1 cellular context compared by ENCODE assay signal in genomic region chr9:76400534-76401096, GRCh38.
TF ChIP-seq lines count a peak whose summit lies in the region.

No MANE protein-coding gene starts in this region.

TF ChIP-seq in HepG2, 621 proteins besides CTCF, POLR2A, EP300 and RAD21 (continues in another document):
- peak; percentile 52; the same call in 1 of the 2 replicates for TF ChIP-seq PPARG (CRISPR knock-in tag; conservative IDR thresholded peaks at IDR 0.05)
- TF ChIP-seq ZNF713 (CRISPR knock-in tag; IDR thresholded peaks at IDR 0.05) = no peak
- no peak for TF ChIP-seq ZNF776 (CRISPR knock-in tag; IDR thresholded peaks at IDR 0.05)
- no peak for TF ChIP-seq SP2 (CRISPR knock-in tag; IDR thresholded peaks at IDR 0.05)
- TF ChIP-seq CENPX (CRISPR knock-in tag; IDR thresholded peaks at IDR 0.05) = no peak
- TF ChIP-seq ISX (CRISPR knock-in tag; conservative IDR thresholded peaks at IDR 0.05) = no peak
- no peak for TF ChIP-seq NCOR1 (IDR thresholded peaks at IDR 0.05; ENCODE audit: borderline replicate concordance, low read length)
- TF ChIP-seq HOMEZ (CRISPR knock-in tag; IDR thresholded peaks at IDR 0.05; ENCODE audit: low read depth) = peak; percentile 16; the same call in 1 of the 2 replicates
- no peak for TF ChIP-seq E2F5 (CRISPR knock-in tag; conservative IDR thresholded peaks at IDR 0.05)
- TF ChIP-seq HMG20A (CRISPR knock-in tag; IDR thresholded peaks at IDR 0.05; ENCODE audit: borderline replicate concordance) = no peak
- no peak for TF ChIP-seq PHF5A (CRISPR knock-in tag; IDR thresholded peaks at IDR 0.05; ENCODE audit: low read depth, unreplicated experiment)
- no peak for TF ChIP-seq RFXANK (CRISPR knock-in tag; IDR thresholded peaks at IDR 0.05)
- TF ChIP-seq, protein P1, sequence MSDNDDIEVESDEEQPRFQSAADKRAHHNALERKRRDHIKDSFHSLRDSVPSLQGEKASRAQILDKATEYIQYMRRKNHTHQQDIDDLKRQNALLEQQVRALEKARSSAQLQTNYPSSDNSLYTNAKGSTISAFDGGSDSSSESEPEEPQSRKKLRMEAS (IDR thresholded peaks at IDR 0.05) = peak; percentile 32; the same call in 1 of the 2 replicates
- TF ChIP-seq SRY (CRISPR knock-in tag; IDR thresholded peaks at IDR 0.05) = no peak
- TF ChIP-seq NFE2 (CRISPR knock-in tag; IDR thresholded peaks at IDR 0.05) = no peak
- TF ChIP-seq TAF1 (CRISPR knock-in tag; IDR thresholded peaks at IDR 0.05) = no peak
- no peak for TF ChIP-seq KLF6 (CRISPR knock-in tag; IDR thresholded peaks at IDR 0.05)
- no peak for TF ChIP-seq KIAA2018 (CRISPR knock-in tag; IDR thresholded peaks at IDR 0.05; ENCODE audit: borderline replicate concordance)
- no peak for TF ChIP-seq GFI1 (CRISPR knock-in tag; IDR thresholded peaks at IDR 0.05; ENCODE audit: borderline replicate concordance)
- TF ChIP-seq, protein P2, sequence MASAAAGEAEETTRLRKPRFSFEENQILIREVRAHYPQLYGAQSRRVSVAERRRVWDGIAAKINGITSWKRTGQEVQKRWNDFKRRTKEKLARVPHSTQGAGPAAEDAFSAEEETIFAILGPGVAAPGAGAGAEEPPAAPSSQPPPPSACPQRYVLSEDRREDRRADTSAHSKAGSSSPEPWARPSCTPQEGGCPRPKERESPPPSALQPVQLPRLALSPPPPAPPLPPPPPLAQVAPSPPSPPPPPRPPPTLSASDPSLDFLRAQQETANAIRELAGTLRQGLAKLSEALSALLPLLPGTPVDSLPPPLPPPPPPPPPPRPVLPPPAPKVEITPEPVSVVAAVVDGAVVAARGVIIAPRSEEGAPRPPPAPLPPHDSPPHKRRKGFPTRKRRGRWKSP (CRISPR knock-in tag; IDR thresholded peaks at IDR 0.05) = no peak
- 0 out of 2 replicates have a peak, but pooled peaks have one; percentile 53 for TF ChIP-seq ZSCAN21 (CRISPR knock-in tag; IDR thresholded peaks at IDR 0.05; ENCODE audit: borderline replicate concordance)
- TF ChIP-seq, protein P3, sequence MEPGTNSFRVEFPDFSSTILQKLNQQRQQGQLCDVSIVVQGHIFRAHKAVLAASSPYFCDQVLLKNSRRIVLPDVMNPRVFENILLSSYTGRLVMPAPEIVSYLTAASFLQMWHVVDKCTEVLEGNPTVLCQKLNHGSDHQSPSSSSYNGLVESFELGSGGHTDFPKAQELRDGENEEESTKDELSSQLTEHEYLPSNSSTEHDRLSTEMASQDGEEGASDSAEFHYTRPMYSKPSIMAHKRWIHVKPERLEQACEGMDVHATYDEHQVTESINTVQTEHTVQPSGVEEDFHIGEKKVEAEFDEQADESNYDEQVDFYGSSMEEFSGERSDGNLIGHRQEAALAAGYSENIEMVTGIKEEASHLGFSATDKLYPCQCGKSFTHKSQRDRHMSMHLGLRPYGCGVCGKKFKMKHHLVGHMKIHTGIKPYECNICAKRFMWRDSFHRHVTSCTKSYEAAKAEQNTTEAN (CRISPR knock-in tag; conservative IDR thresholded peaks at IDR 0.05) = no peak
- no peak for TF ChIP-seq ZNF280D (CRISPR knock-in tag; IDR thresholded peaks at IDR 0.05)
- no peak for TF ChIP-seq ZNF550 (CRISPR knock-in tag; IDR thresholded peaks at IDR 0.05; ENCODE audit: borderline replicate concordance)
- no peak for TF ChIP-seq HHEX (CRISPR knock-in tag; IDR thresholded peaks at IDR 0.05)
- TF ChIP-seq ZNF17 (CRISPR knock-in tag; IDR thresholded peaks at IDR 0.05) = no peak
- no peak for TF ChIP-seq DPF2 (CRISPR knock-in tag; IDR thresholded peaks at IDR 0.05; ENCODE audit: borderline replicate concordance, low read depth)
- no peak for TF ChIP-seq ZNF574 (CRISPR knock-in tag; IDR thresholded peaks at IDR 0.05)
- no peak for TF ChIP-seq SMARCE1 (IDR thresholded peaks at IDR 0.05; ENCODE audit: borderline replicate concordance)
- no peak for TF ChIP-seq ATAD3A (CRISPR knock-in tag; IDR thresholded peaks at IDR 0.05)
- no peak for TF ChIP-seq THAP8 (CRISPR knock-in tag; IDR thresholded peaks at IDR 0.05; ENCODE audit: borderline replicate concordance)
- no peak for TF ChIP-seq ZNF564 (CRISPR knock-in tag; IDR thresholded peaks at IDR 0.05)
- TF ChIP-seq, protein P4, sequence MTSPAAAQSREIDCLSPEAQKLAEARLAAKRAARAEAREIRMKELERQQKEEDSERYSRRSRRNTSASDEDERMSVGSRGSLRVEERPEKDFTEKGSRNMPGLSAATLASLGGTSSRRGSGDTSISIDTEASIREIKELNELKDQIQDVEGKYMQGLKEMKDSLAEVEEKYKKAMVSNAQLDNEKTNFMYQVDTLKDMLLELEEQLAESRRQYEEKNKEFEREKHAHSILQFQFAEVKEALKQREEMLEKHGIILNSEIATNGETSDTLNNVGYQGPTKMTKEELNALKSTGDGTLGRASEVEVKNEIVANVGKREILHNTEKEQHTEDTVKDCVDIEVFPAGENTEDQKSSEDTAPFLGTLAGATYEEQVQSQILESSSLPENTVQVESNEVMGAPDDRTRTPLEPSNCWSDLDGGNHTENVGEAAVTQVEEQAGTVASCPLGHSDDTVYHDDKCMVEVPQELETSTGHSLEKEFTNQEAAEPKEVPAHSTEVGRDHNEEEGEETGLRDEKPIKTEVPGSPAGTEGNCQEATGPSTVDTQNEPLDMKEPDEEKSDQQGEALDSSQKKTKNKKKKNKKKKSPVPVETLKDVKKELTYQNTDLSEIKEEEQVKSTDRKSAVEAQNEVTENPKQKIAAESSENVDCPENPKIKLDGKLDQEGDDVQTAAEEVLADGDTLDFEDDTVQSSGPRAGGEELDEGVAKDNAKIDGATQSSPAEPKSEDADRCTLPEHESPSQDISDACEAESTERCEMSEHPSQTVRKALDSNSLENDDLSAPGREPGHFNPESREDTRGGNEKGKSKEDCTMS (CRISPR knock-in tag; conservative IDR thresholded peaks at IDR 0.05) = no peak
- peak; percentile 41; the same call in 1 of the 2 replicates for TF ChIP-seq ZFX (CRISPR knock-in tag; IDR thresholded peaks at IDR 0.05; ENCODE audit: low read depth)
